Comparison of ENCODE assay signal across 8 cellular contexts in genomic region chr10:70404906-70405824, GRCh38. TPM values are rescaled to one million over a fixed set of nuclear protein-coding genes. Genes with fewer than 3 reads are reported as not detected.
DNase-seq lines count a peak whose midpoint lies in the region; ATAC-seq, FAIRE-seq and TF ChIP-seq lines count a peak whose summit lies in the region.

No MANE protein-coding gene starts in this region.

- H3K9me3 ChIP-seq in GM12878 (replicated peaks; ENCODE audit: control insufficient read depth, insufficient read depth, low read length) (no peaks in the 10 kb centered on the region), hepatocyte (ENCODE audit: low read depth) (no peaks in the 10 kb centered on the region)

- H3K27me3 ChIP-seq in GM12878 (replicated peaks in 1 of 2; ENCODE audit: control insufficient read depth in 2 of 2, insufficient read depth in 2 of 2, low read length in 1 of 2) (no peaks in the 10 kb centered on the region), hepatocyte (no peaks in the 10 kb centered on the region)

- no peaks in the 10 kb centered on the region for H3K9me2 ChIP-seq in hepatocyte (replicated peaks; ENCODE audit: insufficient read depth)

- H3K4me3 ChIP-seq in GM12878 (peak overlapping the region; percentile 79), hepatocyte (peak overlapping the region; percentile 47)

- TF ChIP-seq POLR2A in GM12878 (IDR thresholded peaks at IDR 0.05; ENCODE audit: low read depth, low read length), result peak; percentile 2; the same call in 1 of the 2 replicates

- TSS peak; percentile 65 for BruUV-seq in GM12878 (replicated peaks; lab: Mats Ljungman, UMichigan)

- H3K79me2 ChIP-seq in GM12878 (ENCODE audit: control insufficient read depth, insufficient read depth, low read length), result peaks cover 35% of the 10 kb centered on the region
- H3K79me2 ChIP-seq in hepatocyte, result peaks cover 47% of the 10 kb centered on the region

- peaks cover 14% of the 10 kb centered on the region for H3K4me1 ChIP-seq in GM12878 (ENCODE audit: control insufficient read depth, insufficient read depth, low read length)
- peaks cover 13% of the 10 kb centered on the region for H3K4me1 ChIP-seq in hepatocyte (ENCODE audit: insufficient read depth)

- H3K4me2 ChIP-seq in GM12878 (ENCODE audit: control insufficient read depth, insufficient read depth) (peak overlapping the region; percentile 71), hepatocyte (peak overlapping the region; percentile 81)

- CTCF ChIA-PET in GM12878 (lab: Yijun Ruan, JAX), result interaction anchor here (0.6 to 4.0 kb wide), 19 partner anchors 9 to 898 kb away, joined by 3 to 14 read pairs (median 4); partner anchors contain the start of genes SGPL1 and TYSND1

- no peak for TF ChIP-seq EP300 in GM12878 (IDR thresholded peaks at IDR 0.05; ENCODE audit: borderline replicate concordance in 1 of 2, control insufficient read depth in 1 of 2, low read depth in 2 of 2, low read length in 2 of 2)

- H2AFZ ChIP-seq in GM12878 (ENCODE audit: control insufficient read depth, low read depth, low read length) (no peak overlapping the region; the same call in 1 of the 2 replicates), hepatocyte (no peak overlapping the region)

- H3K27ac ChIP-seq in GM12878 (ENCODE audit: control insufficient read depth, insufficient read depth) (peak overlapping the region; percentile 73), hepatocyte (peak overlapping the region; percentile 98)

- SMC1A ChIA-PET in GM12878 (lab: Charles Lee; ENCODE audit: uncharacterized antibody, unreplicated experiment), result interaction anchor here (1.1 to 3.9 kb wide), 10 partner anchors 8 to 183 kb away, joined by 3 to 20 read pairs (median 4); no protein-coding TSS in a partner anchor

- intact Hi-C loops in GM12878 (cut with micrococcal nuclease; ENCODE audit: unreplicated experiment), result no loop called here

- POLR2A ChIA-PET in GM12878 (lab: Charles Lee), result interaction anchor here (0.5 to 2.0 kb wide), 14 partner anchors 8 to 1954 kb away, joined by 3 to 9 read pairs (median 4); partner anchors contain the start of genes LRRC20, SAR1A and TYSND1

- H3K36me3 ChIP-seq in GM12878 (ENCODE audit: control insufficient read depth in 2 of 2, insufficient read depth in 2 of 2, low read length in 1 of 2), result no peaks in the 10 kb centered on the region
- H3K36me3 ChIP-seq in hepatocyte (replicated peaks; ENCODE audit: insufficient read depth, low read depth), result no peaks in the 10 kb centered on the region

- H3K9ac ChIP-seq in GM12878 (ENCODE audit: control insufficient read depth, insufficient read depth, low read length), result peak overlapping the region; percentile 54

- TF ChIP-seq CTCF in GM12878 (IDR thresholded peaks at IDR 0.05 in 2 of 3, conservative IDR thresholded peaks at IDR 0.05 in 1 of 3; ENCODE audit: control insufficient read depth in 2 of 3, extremely low read depth in 1 of 3, insufficient read depth in 1 of 3, low read depth in 3 of 3, low read length in 3 of 3) (no peak), hepatocyte (IDR thresholded peaks at IDR 0.05; ENCODE audit: poor library complexity) (no peak)

- TF ChIP-seq RAD21 in GM12878 (IDR thresholded peaks at IDR 0.05; ENCODE audit: insufficient read depth, low read depth, low read length), result no peak

- peak; percentile 57 for FAIRE-seq in GM12878 (lab: Jason Lieb, UNC)

- in situ Hi-C loops in GM12878 (cut with MboI), result no loop called here

- ATAC-seq in HG02870 (IDR thresholded peaks at IDR 0.05; ENCODE audit: unreplicated experiment), result peak; percentile 51
- ATAC-seq in GM12878, result peak; percentile 77
- ATAC-seq in HG02763 (IDR thresholded peaks at IDR 0.05; ENCODE audit: unreplicated experiment), result no peak

- RAD21 ChIA-PET in GM12878 (lab: Charles Lee; ENCODE audit: unreplicated experiment), result interaction anchor here (1.0 to 3.3 kb wide), 12 partner anchors 8 to 183 kb away, joined by 3 to 12 read pairs (median 3); no protein-coding TSS in a partner anchor

- H4K20me1 ChIP-seq in GM12878 (ENCODE audit: control insufficient read depth, insufficient read depth), result peaks cover 7% of the 10 kb centered on the region; the same call in 1 of the 2 replicates
- peaks cover 40% of the 10 kb centered on the region for H4K20me1 ChIP-seq in hepatocyte (ENCODE audit: insufficient read depth, poor library complexity, severe bottlenecking)

- 3% methylated on average over 22 of the region's 22 CpGs for WGBS in GM12878 (ENCODE audit: insufficient coverage, insufficient replicate concordance, low lambda C conversion rate, missing lambda C conversion rate)
- WGBS in hepatocyte (ENCODE audit: low lambda C conversion rate, missing lambda C conversion rate), result 3% methylated on average over 22 of the region's 22 CpGs

- DNase-seq in GM03348 (ENCODE audit: low spot score), result peak; percentile 94
- peak; percentile 86 for DNase-seq in SIG-M5 (lab: John Stamatoyannopoulos, UW)
- no peak for DNase-seq in GM12878 (ENCODE audit: low read depth, low spot score)
- peak; percentile 85 for DNase-seq in hepatocyte (ENCODE audit: low spot score)
- DNase-seq in putamen (ENCODE audit: low spot score), result peak; percentile 63
- DNase-seq in cerebellar nuclear complex (lab: John Stamatoyannopoulos, UW), result no peak

TF ChIP-seq in GM12878, 131 proteins besides CTCF, POLR2A, EP300 and RAD21 (continues in another document):
- 0 out of 2 replicates have a peak, but pooled peaks have one; percentile 21 for TF ChIP-seq NBN (IDR thresholded peaks at IDR 0.05)
- peak in 1 of 2 experiments; percentile 67; a peak in 2 of 4 replicates for TF ChIP-seq CEBPB (IDR thresholded peaks at IDR 0.05; ENCODE audit: borderline replicate concordance in 1 of 2, low read depth in 2 of 2, low read length in 2 of 2)
- no peak for TF ChIP-seq MAX (IDR thresholded peaks at IDR 0.05; ENCODE audit: low read depth, low read length)
- peak; percentile 57 for TF ChIP-seq RUNX3 (IDR thresholded peaks at IDR 0.05; ENCODE audit: low read length)
- no peak for TF ChIP-seq CHD1 (IDR thresholded peaks at IDR 0.05; ENCODE audit: low read depth, low read length)

RNA-seq across cellular contexts. Expression of gene EIF4EBP2, which starts 1.2 kb away (rescaled TPM):
- total RNA-seq in GM12878 (2013; cell fraction: nucleolus; rRNA removed), result 8.3 and 9.5 TPM in 2 replicates
- total RNA-seq in GM12878 (2014; rRNA removed) (23.2 and 25.4 TPM in 2 replicates), GM12878 (2014; rRNA removed; fragmentation: Illumina TruSeq; extraction: Trizol) (32.2 and 32.9 TPM in 2 replicates), GM12878 (2021) (48.5 TPM in 2 replicates), hepatocyte (75.1 and 77.1 TPM in 2 replicates)
- 22.0 TPM for polyA plus RNA-seq in GM12878 (2011; ENCODE audit: low read depth)
- polyA plus RNA-seq in GM12878 (2011; rRNA removed) (25.7 and 29.4 TPM in 2 replicates), GM12878 (2014; fragmentation: Illumina TruSeq; extraction: Trizol) (51.3 and 64.0 TPM in 2 replicates), GM12878 (2014; fragmentation: Nextera tagmentation; extraction: Ambion mirVana) (10 to 100 TPM; 14.4 to 20.4 TPM), GM12878 (2014; rRNA removed) (23.1 and 24.0 TPM in 2 replicates), GM12878 (2016; fragmentation: Nextera tagmentation; extraction: Ambion mirVana) (10 to 100 TPM; 34.4 to 35.8 TPM), hepatocyte (37.4 and 43.1 TPM in 2 replicates)
- polyA plus RNA-seq in GM12878 (2011; cell fraction: cytosol; rRNA removed), result 19.5 and 28.3 TPM in 2 replicates
- polyA plus RNA-seq in GM12878 (2011; cell fraction: nucleus; rRNA removed), result 9.4 and 11.6 TPM in 2 replicates
- 25.3 and 27.3 TPM in 2 replicates for polyA plus RNA-seq in GM12878 (2012)
- 33.9 and 34.3 TPM in 2 replicates for polyA minus RNA-seq in GM12878 (2011; rRNA and poly(A)+ RNA removed)
- polyA minus RNA-seq in GM12878 (2011; cell fraction: cytosol; rRNA and poly(A)+ RNA removed), result 17.0 and 23.4 TPM in 2 replicates
- 4.8 and 7.5 TPM in 2 replicates for polyA minus RNA-seq in GM12878 (2011; cell fraction: nucleus; rRNA and poly(A)+ RNA removed)

RNA-seq across cellular contexts. Expression of gene LRRC20, which starts 22.7 kb away (rescaled TPM):
- 15.6 and 22.4 TPM in 2 replicates for total RNA-seq in GM12878 (2013; cell fraction: nucleolus; rRNA removed)
- total RNA-seq in GM12878 (2014; rRNA removed) (19.4 and 24.5 TPM in 2 replicates), GM12878 (2014; rRNA removed; fragmentation: Illumina TruSeq; extraction: Trizol) (10.0 and 10.2 TPM in 2 replicates), GM12878 (2021) (25.9 and 27.6 TPM in 2 replicates), hepatocyte (7.2 and 8.2 TPM in 2 replicates)
- 6.0 TPM for polyA plus RNA-seq in GM12878 (2011; ENCODE audit: low read depth)
- polyA plus RNA-seq in GM12878 (2011; rRNA removed) (14.9 and 28.0 TPM in 2 replicates), GM12878 (2014; fragmentation: Illumina TruSeq; extraction: Trizol) (13.5 and 21.5 TPM in 2 replicates), GM12878 (2014; fragmentation: Nextera tagmentation; extraction: Ambion mirVana) (1 to 10 TPM; 3.5 to 6.9 TPM), GM12878 (2014; rRNA removed) (23.2 and 24.4 TPM in 2 replicates), GM12878 (2016; fragmentation: Nextera tagmentation; extraction: Ambion mirVana) (10 to 100 TPM; 13.3 to 15.7 TPM), hepatocyte (3.0 and 4.0 TPM in 2 replicates)
- 44.5 and 50.8 TPM in 2 replicates for polyA plus RNA-seq in GM12878 (2011; cell fraction: cytosol; rRNA removed)
- 34.0 and 36.2 TPM in 2 replicates for polyA plus RNA-seq in GM12878 (2011; cell fraction: nucleus; rRNA removed)
- polyA plus RNA-seq in GM12878 (2012), result 8.8 and 11.6 TPM in 2 replicates
- polyA minus RNA-seq in GM12878 (2011; rRNA and poly(A)+ RNA removed), result 24.5 and 25.4 TPM in 2 replicates
- polyA minus RNA-seq in GM12878 (2011; cell fraction: cytosol; rRNA and poly(A)+ RNA removed), result 5.6 and 6.5 TPM in 2 replicates
- polyA minus RNA-seq in GM12878 (2011; cell fraction: nucleus; rRNA and poly(A)+ RNA removed), result 6.8 and 9.7 TPM in 2 replicates

RNA-seq across cellular contexts. Expression of gene NODAL, which starts 36.3 kb away (rescaled TPM):
- not detected in 2 replicates for total RNA-seq in GM12878 (2013; cell fraction: nucleolus; rRNA removed)
- total RNA-seq in GM12878 (2014; rRNA removed) (not detected in 2 replicates), GM12878 (2014; rRNA removed; fragmentation: Illumina TruSeq; extraction: Trizol) (not detected in 2 replicates), GM12878 (2021) (0.11 TPM in 1 of 2 replicates, not detected in the other), hepatocyte (not detected in 2 replicates)
- polyA plus RNA-seq in GM12878 (2011; ENCODE audit: low read depth), result not detected
- polyA plus RNA-seq in GM12878 (2011; rRNA removed) (not detected in 2 replicates), GM12878 (2014; fragmentation: Illumina TruSeq; extraction: Trizol) (not detected in 2 replicates), GM12878 (2014; fragmentation: Nextera tagmentation; extraction: Ambion mirVana) (not detected), GM12878 (2014; rRNA removed) (not detected in 2 replicates), GM12878 (2016; fragmentation: Nextera tagmentation; extraction: Ambion mirVana) (not detected), hepatocyte (not detected in 2 replicates)
- polyA plus RNA-seq in GM12878 (2011; cell fraction: cytosol; rRNA removed), result not detected in 2 replicates
- not detected in 2 replicates for polyA plus RNA-seq in GM12878 (2011; cell fraction: nucleus; rRNA removed)
- polyA plus RNA-seq in GM12878 (2012), result not detected in 2 replicates
- not detected in 2 replicates for polyA minus RNA-seq in GM12878 (2011; rRNA and poly(A)+ RNA removed)
- polyA minus RNA-seq in GM12878 (2011; cell fraction: cytosol; rRNA and poly(A)+ RNA removed), result not detected in 2 replicates
- polyA minus RNA-seq in GM12878 (2011; cell fraction: nucleus; rRNA and poly(A)+ RNA removed), result not detected in 2 replicates

Comparison
In these comparisons a context has a peak if more than half of its experiments do, and no peak if none do; other contexts are left out.
1. DNase-seq: peak in GM03348 (single experiment), SIG-M5 (single experiment), hepatocyte (single experiment) and putamen (single experiment); none in GM12878 (single experiment) and cerebellar nuclear complex (0 of 2).